29 cellular contexts compared by ENCODE assay signal in the genomic region with DNA sequence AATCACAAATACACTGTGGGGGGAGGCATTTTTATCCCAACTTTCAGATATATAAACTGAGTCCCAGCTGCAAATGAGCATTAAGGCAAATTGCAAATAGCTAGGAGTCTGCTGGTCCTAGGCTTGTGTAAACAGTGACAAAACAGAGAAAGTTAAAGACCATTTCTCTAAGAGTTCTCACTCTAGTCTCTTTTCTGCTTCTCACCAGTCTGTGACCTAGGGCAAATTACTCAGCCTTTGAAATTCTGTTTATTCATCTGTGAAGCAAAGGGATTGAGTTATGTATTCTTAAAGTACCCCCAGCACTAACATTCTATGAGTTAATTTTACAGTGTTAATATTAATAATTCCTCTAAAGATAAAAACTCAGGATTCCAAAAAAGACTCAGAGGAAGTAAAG.
"Had no signal": no experiment of that assay in that cellular context is flagged by ENCODE, and none has a peak within 500 bp of the region (broad histone marks: within the 10 kb centered on the region; RNA-seq: fewer than 3 reads in every experiment).

No MANE protein-coding gene starts in this region.

- H3K36me3 ChIP-seq: neutrophil, pancreas, tibial nerve had no signal

- H3K4me1 ChIP-seq: pancreas, psoas muscle had no signal

- H3K9me3 ChIP-seq: neutrophil, pancreas, psoas muscle had no signal

- H3K79me2 ChIP-seq: hepatocyte had no signal

- FAIRE-seq: colon, frontal cortex, pancreas, urothelium cell line had no signal

- H3K27ac ChIP-seq: hepatocyte, neutrophil, pancreas, psoas muscle, skin epidermis, tibial nerve had no signal

- H3K27me3 ChIP-seq: hepatocyte, neutrophil, pancreas, tibial nerve had no signal

- H2AFZ ChIP-seq: hepatocyte had no signal

- H3K4me3 ChIP-seq: hepatocyte, pancreas, psoas muscle, skin epidermis, tibial nerve had no signal

- DNase-seq: activated B cell treated with CpG ODN at 0.5 μM for 24 hours; activated CD4-positive, alpha-beta T cell treated with anti-CD3 and anti-CD28 coated beads for 36 hours; activated CD4-positive, alpha-beta T cell treated with anti-CD3 and anti-CD28 coated beads, Interleukin-2, amount 50 U/mL, for 48 hours; activated CD8-positive, alpha-beta memory T cell treated with anti-CD3 and anti-CD28 coated beads, Interleukin-2, amount 50 U/mL, for 48 hours; activated effector memory CD4-positive, alpha-beta T cell treated with Interleukin-2 at 50 U/mL for 16 hours; activated naive CD4-positive, alpha-beta T cell treated with anti-CD3 and anti-CD28 coated beads for 36 hours; activated naive CD8-positive, alpha-beta T cell treated with anti-CD3 and anti-CD28 coated beads, Interleukin-2, amount 10 ng/mL, durations not matched to agents 7 days and 5 days; activated T-cell treated with anti-CD3 and anti-CD28 coated beads, Interleukin-2, amount 50 U/mL, for 48 hours; amygdala; central memory CD4-positive, alpha-beta T cell; effector memory CD4-positive, alpha-beta T cell; glutamatergic neuron; immature natural killer cell; left cardiac atrium; pancreas; psoas muscle; right cardiac atrium; stimulated activated CD4-positive, alpha-beta T cell treated with anti-CD3 and anti-CD28 coated beads, Interleukin-2, amount 100 ng/mL, for 24 hours; stimulated activated naive CD8-positive, alpha-beta T cell treated with anti-CD3 and anti-CD28 coated beads, Interleukin-15, amount 100 ng/mL, for 72 hours; T-helper 17 cell had no signal

- H3K4me2 ChIP-seq: hepatocyte had no signal

- ATAC-seq: activated CD4-positive, alpha-beta T cell treated with anti-CD3 and anti-CD28 coated beads for 36 hours; esophagus mucosa; left cardiac atrium; psoas muscle; right cardiac atrium; stimulated activated effector memory CD8-positive, alpha-beta T cell treated with anti-CD3 and anti-CD28 coated beads, Interleukin-12 subunit alpha, Interleukin-12 subunit beta, amount 100 ng/mL, for 72 hours; stimulated activated naive CD8-positive, alpha-beta T cell treated with anti-CD3 and anti-CD28 coated beads, Interleukin-15, amount 100 ng/mL, for 72 hours; T-helper 17 cell had no signal
